8 cellular contexts compared by ENCODE assay signal in genomic region chr3:177448987-177449975, GRCh38.
A peak's percentile ranks its signal among the peaks of the same experiment; 100 is the strongest.
DNase-seq lines count a peak whose midpoint lies in the region; ATAC-seq and TF ChIP-seq lines count a peak whose summit lies in the region.

No MANE protein-coding gene starts in this region.

- no peak overlapping the region for H3K4ac ChIP-seq in neuronal stem cell (ENCODE audit: low read length)

- H3K79me1 ChIP-seq in neuronal stem cell (ENCODE audit: low read depth, low read length): no peaks in the 10 kb centered on the region

- intact Hi-C loops in aorta (cut with DNase I): no loop called here

- ATAC-seq in HG03025 (IDR thresholded peaks at IDR 0.05; ENCODE audit: low FRiP score, unreplicated experiment) (peak; percentile 94), aorta (ENCODE audit: low FRiP score) (no peak)
- peak; percentile 85 for ATAC-seq in stimulated activated naive CD8-positive, alpha-beta T cell treated with anti-CD3 and anti-CD28 coated beads, Interleukin-15, amount 100 ng/mL, for 72 hours

- H3K18ac ChIP-seq in neuronal stem cell (ENCODE audit: low read length): no peak overlapping the region

- H2AFZ ChIP-seq in neuronal stem cell (ENCODE audit: low read length): no peak overlapping the region

- no peak overlapping the region for H2BK12ac ChIP-seq in neuronal stem cell (ENCODE audit: low read length)

- no peaks in the 10 kb centered on the region for H3K9me3 Mint-ChIP-seq in stimulated activated naive CD8-positive, alpha-beta T cell treated with anti-CD3 and anti-CD28 coated beads, Interleukin-15, amount 100 ng/mL, for 72 hours

- no peaks in the 10 kb centered on the region for H3K36me3 ChIP-seq in aorta (ENCODE audit: control insufficient read depth in 1 of 2, insufficient read depth in 2 of 2, low read length in 1 of 2)
- H3K36me3 ChIP-seq in neuronal stem cell (replicated peaks in 1 of 2; ENCODE audit: control insufficient read depth in 2 of 2, insufficient read depth in 2 of 2, low read length in 2 of 2): no peaks in the 10 kb centered on the region

- POLR2A ChIA-PET in RWPE1 (lab: Yijun Ruan, JAX; ENCODE audit: low non-redundant PET): interaction anchor here (0.7 kb wide), 1 partner anchor 148 kb away, joined by 3 read pairs; no protein-coding TSS in a partner anchor

- H3K23ac ChIP-seq in neuronal stem cell (ENCODE audit: low read depth, low read length, poor library complexity): no peak overlapping the region

- peak overlapping the region; percentile 29 to 71 for H3K4me3 Mint-ChIP-seq in stimulated activated naive CD8-positive, alpha-beta T cell treated with anti-CD3 and anti-CD28 coated beads, Interleukin-15, amount 100 ng/mL, for 72 hours

- H3K9me3 ChIP-seq in aorta (ENCODE audit: control insufficient read depth, low read length) (no peaks in the 10 kb centered on the region), neuronal stem cell (replicated peaks in 1 of 2; ENCODE audit: control insufficient read depth in 2 of 2, insufficient read depth in 1 of 2, low read depth in 1 of 2, low read length in 2 of 2) (no peaks in the 10 kb centered on the region)

- TF ChIP-seq CTCF in RWPE1 (conservative IDR thresholded peaks at IDR 0.05; ENCODE audit: low read depth): no peak

- peaks cover 0 to 2% of the 10 kb centered on the region in 2 donors for H3K4me1 ChIP-seq in aorta (ENCODE audit: control insufficient read depth in 1 of 2, insufficient read depth in 2 of 2, low read length in 2 of 2)
- peaks cover 6 to 29% of the 10 kb centered on the region in 2 donors for H3K4me1 ChIP-seq in neuronal stem cell (ENCODE audit: control insufficient read depth in 2 of 2, insufficient read depth in 1 of 2, low read depth in 1 of 2, low read length in 2 of 2)

- no peak overlapping the region for H3K4me3 ChIP-seq in aorta (ENCODE audit: low read length in 2 of 2)
- H3K4me3 ChIP-seq in neuronal stem cell (ENCODE audit: low read length in 2 of 2): no peak overlapping the region

- H2BK15ac ChIP-seq in neuronal stem cell (ENCODE audit: low read length): no peak overlapping the region

- H4K91ac ChIP-seq in neuronal stem cell (ENCODE audit: low read depth, low read length, poor library complexity): no peak overlapping the region

- peaks cover 20% of the 10 kb centered on the region for H3K4me1 Mint-ChIP-seq in stimulated activated naive CD8-positive, alpha-beta T cell treated with anti-CD3 and anti-CD28 coated beads, Interleukin-15, amount 100 ng/mL, for 72 hours

- H3K27ac ChIP-seq in RWPE1 (peak overlapping the region; percentile 85), aorta (ENCODE audit: low read depth in 1 of 2, low read length in 2 of 2) (no peak overlapping the region), neuronal stem cell (replicated peaks; ENCODE audit: low read length) (no peak overlapping the region)

- no peak overlapping the region for H3K14ac ChIP-seq in neuronal stem cell (ENCODE audit: low read length)

- no peak overlapping the region for H2BK120ac ChIP-seq in neuronal stem cell (ENCODE audit: low read depth, low read length)

- H2BK5ac ChIP-seq in neuronal stem cell (ENCODE audit: low read length): no peak overlapping the region

- no peak overlapping the region for H3K4me2 ChIP-seq in neuronal stem cell (ENCODE audit: insufficient read depth, low read length, poor library complexity, severe bottlenecking)

- peak overlapping the region; percentile 42 to 94 for H3K27ac Mint-ChIP-seq in stimulated activated naive CD8-positive, alpha-beta T cell treated with anti-CD3 and anti-CD28 coated beads, Interleukin-15, amount 100 ng/mL, for 72 hours

- no peak overlapping the region for H4K8ac ChIP-seq in neuronal stem cell (ENCODE audit: low read depth, low read length)

- no peak overlapping the region for H2AK5ac ChIP-seq in neuronal stem cell (ENCODE audit: low read depth, low read length)

- H3K27me3 ChIP-seq in aorta (ENCODE audit: control insufficient read depth in 1 of 2, insufficient read depth in 2 of 2, low read length in 1 of 2) (no peaks in the 10 kb centered on the region), neuronal stem cell (ENCODE audit: control insufficient read depth in 3 of 3, insufficient read depth in 3 of 3, low read depth in 1 of 3, low read length in 3 of 3) (no peaks in the 10 kb centered on the region)

- 85 to 90% methylated on average over 8 of the region's 8 CpGs for WGBS in aorta, 2 donors
- no CpG with 5 or more reads among the region's 8 CpGs for WGBS in neuronal stem cell (ENCODE audit: extremely low coverage in 2 of 2, insufficient read length in 2 of 2, insufficient replicate concordance in 1 of 2), 2 donors

- H3K9ac ChIP-seq in neuronal stem cell (ENCODE audit: low read depth, low read length, poor library complexity): no peak overlapping the region

- DNase-seq in activated CD4-positive, alpha-beta T cell treated with anti-CD3 and anti-CD28 coated beads for 4 hours: peak; percentile 2 to 17
- DNase-seq in activated CD4-positive, alpha-beta T cell treated with anti-CD3 and anti-CD28 coated beads, Interleukin-2, amount 50 U/mL, for 1 hour: no peak
- DNase-seq in RWPE1 (ENCODE audit: low spot score): peak; percentile 83
- peak; percentile 50 for DNase-seq in fibroblast of gingiva (ENCODE audit: low read depth)
- DNase-seq in stimulated activated naive CD8-positive, alpha-beta T cell treated with anti-CD3 and anti-CD28 coated beads, Interleukin-15, amount 100 ng/mL, for 72 hours: peak in 1 of 2 donors; percentile 26
- no peak for DNase-seq in aorta
- DNase-seq in neuronal stem cell (ENCODE audit: low spot score): no peak

- H3K27me3 Mint-ChIP-seq in stimulated activated naive CD8-positive, alpha-beta T cell treated with anti-CD3 and anti-CD28 coated beads, Interleukin-15, amount 100 ng/mL, for 72 hours: no peaks in the 10 kb centered on the region

- CTCF ChIA-PET in RWPE1 (lab: Yijun Ruan, JAX): interaction anchor here (0.5 to 1.0 kb wide), 7 partner anchors 33 to 873 kb away, joined by 3 read pairs; no protein-coding TSS in a partner anchor

Comparison
In these comparisons a context has a peak if more than half of its experiments do, and no peak if none do; other contexts are left out.
1. DNase-seq: peak in activated CD4-positive, alpha-beta T cell treated with anti-CD3 and anti-CD28 coated beads for 4 hours (2 of 2), RWPE1 (single experiment) and fibroblast of gingiva (single experiment); none in activated CD4-positive, alpha-beta T cell treated with anti-CD3 and anti-CD28 coated beads, Interleukin-2, amount 50 U/mL, for 1 hour (single experiment), aorta (0 of 2) and neuronal stem cell (single experiment).